8 cellular contexts compared by ENCODE assay signal in the genomic region with DNA sequence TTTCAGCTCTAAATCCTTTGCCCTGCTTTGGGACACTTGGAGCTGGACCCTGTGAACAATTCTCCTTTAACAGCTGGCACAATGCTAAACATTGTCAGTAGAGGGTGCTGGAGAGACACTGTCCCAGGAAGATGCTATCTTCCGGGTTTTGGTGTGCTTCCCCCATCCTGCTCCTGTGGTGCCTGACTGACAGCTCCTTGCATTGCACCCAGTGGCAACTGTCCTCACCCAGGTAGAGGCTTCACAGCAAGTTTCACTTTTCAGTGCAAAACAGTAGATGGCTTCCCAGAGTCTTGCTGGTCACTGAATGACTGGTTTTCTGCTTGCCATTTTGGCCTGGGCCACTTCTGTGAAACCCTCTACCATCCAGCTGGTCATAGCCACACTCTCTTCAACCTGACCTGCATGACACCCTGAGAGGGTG.
DNase-seq lines count a peak whose midpoint lies in the region; ATAC-seq, FAIRE-seq and TF ChIP-seq lines count a peak whose summit lies in the region.

No MANE protein-coding gene starts in this region.

- H3K36me3 ChIP-seq in body of pancreas (replicated peaks in 1 of 2; ENCODE audit: insufficient read depth in 1 of 2, low read depth in 2 of 2), result no peaks in the 10 kb centered on the region
- H3K36me3 ChIP-seq in mesendoderm (ENCODE audit: control insufficient read depth, insufficient read depth, low read length), result no peaks in the 10 kb centered on the region

- FAIRE-seq in frontal cortex (lab: Jason Lieb, UNC), result no peak

- no peak overlapping the region for H3K56ac ChIP-seq in mesendoderm (ENCODE audit: low read length)

- in situ Hi-C loops in G401 (cut with HindIII; ENCODE audit: low sequenced_read_pairs), result no loop called here

- H3K4me3 ChIP-seq in body of pancreas (no peak overlapping the region), mesendoderm (ENCODE audit: low read length) (no peak overlapping the region)

- no peak for TF ChIP-seq POLR2A in body of pancreas (IDR thresholded peaks at IDR 0.05)

- no peak overlapping the region for H4K8ac ChIP-seq in mesendoderm (ENCODE audit: low read depth, low read length)

- H3K9me3 ChIP-seq in body of pancreas, result no peaks in the 10 kb centered on the region

- peak; percentile 95 for ATAC-seq in GM19043 (IDR thresholded peaks at IDR 0.05; ENCODE audit: low read depth, unreplicated experiment)
- ATAC-seq in HG03039 (IDR thresholded peaks at IDR 0.05; ENCODE audit: unreplicated experiment), result peak; percentile 100
- peak; percentile 38 for ATAC-seq in body of pancreas

- 10 to 38% methylated on average over 1 of the region's 1 CpG for whole genome bisulfite sequencing in body of pancreas, 2 donors
- WGBS in mesendoderm (ENCODE audit: extremely low coverage, insufficient coverage, low lambda C conversion rate), result no CpG with 5 or more reads among the region's 1 CpG

- no peak overlapping the region for H3K4me2 ChIP-seq in mesendoderm (ENCODE audit: low read length)

- H3K79me1 ChIP-seq in mesendoderm (ENCODE audit: low read length), result no peaks in the 10 kb centered on the region

- H2BK15ac ChIP-seq in mesendoderm (replicated peaks; ENCODE audit: low read depth), result no peak overlapping the region

- H3K18ac ChIP-seq in mesendoderm (ENCODE audit: low read length), result no peak overlapping the region

- H3K27ac ChIP-seq in body of pancreas, result no peak overlapping the region
- H3K27ac ChIP-seq in mesendoderm (ENCODE audit: low read depth, low read length), result no peak overlapping the region

- DNase-seq in G401 (ENCODE audit: low spot score) (peak; percentile 12), NCI-H460 (ENCODE audit: extremely low read depth, low read depth) (peak; percentile 8), body of pancreas (peak; percentile 13 to 15 (median 14)), mesendoderm (peak; percentile 91), activated gamma-delta T cell (lab: John Stamatoyannopoulos, UW) (no peak), frontal cortex (ENCODE audit: low spot score in 2 of 2) (no peak)

- H3K79me2 ChIP-seq in mesendoderm (ENCODE audit: control insufficient read depth, insufficient read depth, low read length), result no peaks in the 10 kb centered on the region

- TF ChIP-seq CTCF in body of pancreas (IDR thresholded peaks at IDR 0.05), result peak in 5 of 7 experiments; percentile 13 to 48 (median 40)

- H3K27me3 ChIP-seq in body of pancreas, result no peaks in the 10 kb centered on the region
- H3K27me3 ChIP-seq in mesendoderm (ENCODE audit: insufficient read depth, low read length, poor library complexity), result no peaks in the 10 kb centered on the region

- no peak overlapping the region for H3K9ac ChIP-seq in mesendoderm (ENCODE audit: low read length)

- no peak overlapping the region for H2BK120ac ChIP-seq in mesendoderm (ENCODE audit: low read depth, low read length)

- no peak overlapping the region for H4K5ac ChIP-seq in mesendoderm (ENCODE audit: low read length)

- no peak overlapping the region for H2AK5ac ChIP-seq in mesendoderm (ENCODE audit: low read length)

- H3K23ac ChIP-seq in mesendoderm (ENCODE audit: low read length), result no peak overlapping the region

- intact Hi-C loops in body of pancreas (cut with DNase I), result no loop called here

- no peaks in the 10 kb centered on the region for H3K4me1 ChIP-seq in body of pancreas
- H3K4me1 ChIP-seq in mesendoderm (ENCODE audit: control insufficient read depth, low read depth, low read length), result no peaks in the 10 kb centered on the region

- no peak overlapping the region for H3K4ac ChIP-seq in mesendoderm (ENCODE audit: low read depth, low read length)

- H2BK5ac ChIP-seq in mesendoderm (ENCODE audit: low read length), result no peak overlapping the region

Comparison
In these comparisons a context has a peak if more than half of its experiments do, and no peak if none do; other contexts are left out.
1. DNase-seq: peak in G401 (single experiment), NCI-H460 (single experiment), body of pancreas (4 of 4) and mesendoderm (single experiment); none in activated gamma-delta T cell (single experiment) and frontal cortex (0 of 2).
2. ATAC-seq: peak in every context shown above with its lines; median percentile 100 in HG03039; 95 in GM19043; 38 in body of pancreas.